ENCODE assay signal across 26 cellular contexts in genomic region chr22:20815477-20816050, GRCh38. TPM values are rescaled to one million over a fixed set of nuclear protein-coding genes. Genes with fewer than 3 reads are reported as not detected.
"Had no signal": no experiment of that assay in that cellular context is flagged by ENCODE, and none has a peak within 500 bp of the region (broad histone marks: within the 10 kb centered on the region; RNA-seq: fewer than 3 reads in every experiment).

No MANE protein-coding gene starts in this region.

- H3K27me3 Mint-ChIP-seq: naive B cell, progenitor cell of endocrine pancreas had no signal

- H3K27ac ChIP-seq: coronary artery, epithelial cell of prostate, esophagus muscularis mucosa, gastrocnemius medialis, heart right ventricle, left ventricle myocardium inferior, pancreas, tibial artery, upper lobe of left lung, vagina had no signal

- FAIRE-seq: endometrium, keratinocyte, pancreas, small intestine had no signal

- H3K4me1 Mint-ChIP-seq: nephron had no signal

- H3K27ac Mint-ChIP-seq: nephron, progenitor cell of endocrine pancreas had no signal

- H3K4me3 Mint-ChIP-seq: immature natural killer cell, nephron had no signal

- H3K9me3 Mint-ChIP-seq: immature natural killer cell, naive B cell, nephron had no signal

- H3K4me1 ChIP-seq: esophagus muscularis mucosa, gastrocnemius medialis, heart right ventricle, left ventricle myocardium inferior, pancreas, tibial artery, upper lobe of left lung, vagina had no signal

- H3K27me3 ChIP-seq: dorsolateral prefrontal cortex, esophagus muscularis mucosa, gastrocnemius medialis, heart right ventricle, pancreas, tibial artery, upper lobe of left lung, vagina had no signal

- H3K9me3 ChIP-seq: esophagus muscularis mucosa, gastrocnemius medialis, heart right ventricle, left ventricle myocardium inferior, pancreas, tibial artery, upper lobe of left lung, vagina had no signal

- DNase-seq: effector CD8-positive, alpha-beta T cell; gastrocnemius medialis; heart right ventricle; hypothalamus; immature natural killer cell; left ventricle myocardium inferior; mesenchymal stem cell; naive B cell; occipital lobe; pancreas; right cardiac atrium; small intestine; stimulated activated CD4-positive, alpha-beta T cell treated with anti-CD3 and anti-CD28 coated beads, Interleukin-12 subunit alpha, Interleukin-12 subunit beta, amount 100 ng/mL, for 4 hours; stimulated activated naive CD4-positive, alpha-beta T cell treated with Interleukin-2 at 50 U/mL for 16 hours; upper lobe of left lung had no signal

- ATAC-seq: gastrocnemius medialis, heart right ventricle, pancreas, right cardiac atrium had no signal

- H3K4me3 ChIP-seq: coronary artery, dorsolateral prefrontal cortex, esophagus muscularis mucosa, gastrocnemius medialis, heart right ventricle, left ventricle myocardium inferior, lung, pancreas, tibial artery, upper lobe of left lung, vagina had no signal

RNA-seq across cellular contexts. Expression of gene SERPIND1, which starts 41.7 kb away (rescaled TPM):
- total RNA-seq: vagina had no signal
